Comparison of ENCODE assay signal across 1 cellular context in genomic region chr19:54449701-54450069, GRCh38.
TF ChIP-seq lines count a peak whose summit lies in the region.

No MANE protein-coding gene starts in this region.

TF ChIP-seq in SK-N-SH treated with all-trans-retinoic acid at 6 μM for 48 hours, 23 proteins besides CTCF, POLR2A, EP300 and RAD21 (continued from another document):
- TF ChIP-seq TOX (CRISPR knock-in tag; IDR thresholded peaks at IDR 0.05; ENCODE audit: borderline replicate concordance) (no peak), BACH2 (CRISPR knock-in tag; IDR thresholded peaks at IDR 0.05; ENCODE audit: borderline replicate concordance) (no peak), POU6F1 (CRISPR knock-in tag; IDR thresholded peaks at IDR 0.05; ENCODE audit: borderline replicate concordance, low read depth) (no peak), ZFP3 (CRISPR knock-in tag; IDR thresholded peaks at IDR 0.05) (no peak), ZNF565 (CRISPR knock-in tag; conservative IDR thresholded peaks at IDR 0.05; ENCODE audit: low read depth) (no peak), ESRRG (CRISPR knock-in tag; IDR thresholded peaks at IDR 0.05) (no peak), ZFP30 (CRISPR knock-in tag; IDR thresholded peaks at IDR 0.05) (no peak), PPARA (CRISPR knock-in tag; IDR thresholded peaks at IDR 0.05; ENCODE audit: borderline replicate concordance) (no peak), ARNTL (CRISPR knock-in tag; IDR thresholded peaks at IDR 0.05; ENCODE audit: borderline replicate concordance, low read depth) (no peak), OSR1 (CRISPR knock-in tag; IDR thresholded peaks at IDR 0.05) (no peak), CSDC2 (CRISPR knock-in tag; IDR thresholded peaks at IDR 0.05) (no peak), ZC3H10 (CRISPR knock-in tag; IDR thresholded peaks at IDR 0.05) (no peak), RARB (CRISPR knock-in tag; IDR thresholded peaks at IDR 0.05) (no peak)
